ENCODE assay signal across 14 cellular contexts in genomic region chr15:58952751-58953150, GRCh38. TPM values are rescaled to one million over a fixed set of nuclear protein-coding genes. Genes with fewer than 3 reads are reported as not detected.
A peak's percentile ranks its signal among the peaks of the same experiment; 100 is the strongest.
DNase-seq lines count a peak whose midpoint lies in the region; ATAC-seq, FAIRE-seq and TF ChIP-seq lines count a peak whose summit lies in the region.
"Had no signal": no experiment of that assay in that cellular context is flagged by ENCODE, and none has a peak within 500 bp of the region (broad histone marks: within the 10 kb centered on the region; RNA-seq: fewer than 3 reads in every experiment).

No MANE protein-coding gene starts in this region.

- TF ChIP-seq POLR2A in GM12892 (IDR thresholded peaks at IDR 0.05; ENCODE audit: low read depth, low read length) (no peak), GM12878 (IDR thresholded peaks at IDR 0.05; ENCODE audit: low read depth, low read length) (no peak)

- ATAC-seq in GM12878 = no peak
- ATAC-seq in HG02938 (IDR thresholded peaks at IDR 0.05; ENCODE audit: unreplicated experiment) = no peak
- no peak for ATAC-seq in GM19324 (IDR thresholded peaks at IDR 0.05; ENCODE audit: low FRiP score, unreplicated experiment)
- ATAC-seq: body of pancreas had no signal

- no peaks in the 10 kb centered on the region for H3K9me3 ChIP-seq in GM12878 (replicated peaks; ENCODE audit: control insufficient read depth, insufficient read depth, low read length)
- H3K9me3 ChIP-seq: body of pancreas, Caco-2, esophagus muscularis mucosa had no signal

- CTCF ChIA-PET in GM12878 (lab: Yijun Ruan, JAX) = interaction anchor here (0.9 to 7.7 kb wide), 5 partner anchors 16 to 581 kb away, joined by 3 to 51 read pairs (median 6); no protein-coding TSS in a partner anchor

- H3K4me3 ChIP-seq in KMS-11 (IDR thresholded peaks at IDR 0.05; ENCODE audit: insufficient read depth, low read depth, low read length) (no peak overlapping the region), GM12878 (no peak overlapping the region)
- H3K4me3 ChIP-seq: body of pancreas, esophagus muscularis mucosa had no signal

- no peaks in the 10 kb centered on the region for H3K36me3 Mint-ChIP-seq in mesothelial cell of epicardium

- FAIRE-seq in GM12892 (lab: Jason Lieb, UNC) = peak; percentile 67
- no peak for FAIRE-seq in GM12878 (lab: Jason Lieb, UNC)

- H3K36me3 ChIP-seq in KMS-11 (ENCODE audit: insufficient read depth) (no peaks in the 10 kb centered on the region), GM12878 (ENCODE audit: control insufficient read depth in 2 of 2, insufficient read depth in 2 of 2, low read length in 1 of 2) (no peaks in the 10 kb centered on the region)
- H3K36me3 ChIP-seq: esophagus muscularis mucosa had no signal

- H3K79me2 ChIP-seq in KMS-11 (ENCODE audit: insufficient read depth, low read depth) (no peaks in the 10 kb centered on the region), GM12878 (ENCODE audit: control insufficient read depth, insufficient read depth, low read length) (no peaks in the 10 kb centered on the region)

- H3K27me3 Mint-ChIP-seq in mesothelial cell of epicardium (ENCODE audit: low read depth) = no peaks in the 10 kb centered on the region

- H2AFZ ChIP-seq in KMS-11 (ENCODE audit: low read depth) = peak overlapping the region; percentile 51
- H2AFZ ChIP-seq in GM12878 (ENCODE audit: control insufficient read depth, low read depth, low read length) = peak overlapping the region; percentile 67

- in situ Hi-C loops in GM12878 (cut with MboI) = no loop called here

- peak overlapping the region; percentile 10; the same call in 1 of the 2 replicates for H3K27ac ChIP-seq in KMS-11
- H3K27ac ChIP-seq in GM12878 (ENCODE audit: control insufficient read depth, insufficient read depth) = no peak overlapping the region
- H3K27ac ChIP-seq: esophagus muscularis mucosa had no signal

- 0 out of 2 replicates have a peak overlapping the region, but pooled peaks have one; percentile 4 for H3K4me2 ChIP-seq in KMS-11
- 0 out of 2 replicates have a peak overlapping the region, but pooled peaks have one; percentile 2 for H3K4me2 ChIP-seq in GM12878 (ENCODE audit: control insufficient read depth, insufficient read depth)

- TF ChIP-seq RAD21 in GM12878 (IDR thresholded peaks at IDR 0.05; ENCODE audit: insufficient read depth, low read depth, low read length) = no peak

- DNase-seq in GM12892 (ENCODE audit: insufficient read length) = no peak
- DNase-seq in GM12878 (ENCODE audit: low read depth, low spot score) = no peak
- DNase-seq in mesothelial cell of epicardium (ENCODE audit: low spot score in 2 of 2, unreplicated experiment in 2 of 2) = no peak
- no peak for DNase-seq in DMS153 treated with DMSO at 0.1 percent for 48 hours (lab: John Stamatoyannopoulos, UW; ENCODE audit: unreplicated experiment)
- DNase-seq: activated CD4-positive, alpha-beta memory T cell treated with anti-CD3 and anti-CD28 coated beads, Interleukin-2, amount 10 ng/mL, durations not matched to agents 7 days and 5 days; body of pancreas; Caco-2; NCI-H1092 treated with DMSO at 0.1 percent for 48 hours; nephron progenitor cell had no signal

- intact Hi-C loops in GM12878 (cut with micrococcal nuclease; ENCODE audit: unreplicated experiment) = loop anchor here (10.0 kb wide), 1 partner anchor 728 kb away; no protein-coding TSS in a partner anchor

- TF ChIP-seq EP300 in GM12878 (IDR thresholded peaks at IDR 0.05; ENCODE audit: borderline replicate concordance in 1 of 2, control insufficient read depth in 1 of 2, low read depth in 2 of 2, low read length in 2 of 2) = no peak

- TF ChIP-seq CTCF in KMS-11 (conservative IDR thresholded peaks at IDR 0.05; ENCODE audit: low read depth, low read length) = no peak
- TF ChIP-seq CTCF in GM12878 (IDR thresholded peaks at IDR 0.05 in 2 of 3, conservative IDR thresholded peaks at IDR 0.05 in 1 of 3; ENCODE audit: control insufficient read depth in 2 of 3, extremely low read depth in 1 of 3, insufficient read depth in 1 of 3, low read depth in 3 of 3, low read length in 3 of 3) = no peak
- TF ChIP-seq CTCF in mesothelial cell of epicardium (IDR thresholded peaks at IDR 0.05; ENCODE audit: unreplicated experiment) = no peak

- POLR2A ChIA-PET in GM12878 (lab: Charles Lee) = no interaction called here

- peak overlapping the region; percentile 94 for H3K27ac Mint-ChIP-seq in mesothelial cell of epicardium
- H3K27ac Mint-ChIP-seq: activated CD4-positive, alpha-beta memory T cell treated with anti-CD3 and anti-CD28 coated beads, Interleukin-2, amount 10 ng/mL, durations not matched to agents 7 days and 5 days; nephron progenitor cell; T-helper 1 cell treated with Interleukin-12 subunit alpha and Interleukin-12 subunit beta and Interleukin-4 antibody, amounts not matched to agents 30 μg/mL and 1 μg/mL, for 36 hours had no signal

- SMC1A ChIA-PET in GM12878 (lab: Charles Lee; ENCODE audit: uncharacterized antibody, unreplicated experiment) = interaction anchor here (0.6 to 1.6 kb wide), 6 partner anchors 9 to 580 kb away, joined by 3 to 4 read pairs (median 3); no protein-coding TSS in a partner anchor

- H3K9ac ChIP-seq in KMS-11 = no peak overlapping the region
- H3K9ac ChIP-seq in GM12878 (ENCODE audit: control insufficient read depth, insufficient read depth, low read length) = no peak overlapping the region

- no peak overlapping the region for H3K4me3 Mint-ChIP-seq in mesothelial cell of epicardium
- H3K4me3 Mint-ChIP-seq: activated CD4-positive, alpha-beta memory T cell treated with anti-CD3 and anti-CD28 coated beads, Interleukin-2, amount 10 ng/mL, durations not matched to agents 7 days and 5 days; nephron progenitor cell; T-helper 1 cell treated with Interleukin-12 subunit alpha and Interleukin-12 subunit beta and Interleukin-4 antibody, amounts not matched to agents 30 μg/mL and 1 μg/mL, for 36 hours had no signal

- H3K27me3 ChIP-seq in KMS-11 (ENCODE audit: insufficient read depth, low read depth) (no peaks in the 10 kb centered on the region), GM12878 (replicated peaks in 1 of 2; ENCODE audit: control insufficient read depth in 2 of 2, insufficient read depth in 2 of 2, low read length in 1 of 2) (no peaks in the 10 kb centered on the region)
- H3K27me3 ChIP-seq: body of pancreas, esophagus muscularis mucosa had no signal

- H3K4me1 Mint-ChIP-seq in mesothelial cell of epicardium = peaks cover 31% of the 10 kb centered on the region
- H3K4me1 Mint-ChIP-seq: nephron progenitor cell had no signal

- no peaks in the 10 kb centered on the region for H3K9me3 Mint-ChIP-seq in mesothelial cell of epicardium
- H3K9me3 Mint-ChIP-seq: activated CD4-positive, alpha-beta memory T cell treated with anti-CD3 and anti-CD28 coated beads, Interleukin-2, amount 10 ng/mL, durations not matched to agents 7 days and 5 days; nephron progenitor cell; T-helper 1 cell treated with Interleukin-12 subunit alpha and Interleukin-12 subunit beta and Interleukin-4 antibody, amounts not matched to agents 30 μg/mL and 1 μg/mL, for 36 hours had no signal

- BruUV-seq in GM12878 (replicated peaks; lab: Mats Ljungman, UMichigan) = no TSS peak

- H4K20me1 ChIP-seq in KMS-11 (ENCODE audit: insufficient read depth) = no peaks in the 10 kb centered on the region
- no peaks in the 10 kb centered on the region for H4K20me1 ChIP-seq in GM12878 (ENCODE audit: control insufficient read depth, insufficient read depth)

- RAD21 ChIA-PET in GM12878 (lab: Charles Lee; ENCODE audit: unreplicated experiment) = interaction anchor here (1.2 kb wide), 1 partner anchor 275 kb away, joined by 3 read pairs; no protein-coding TSS in a partner anchor

- H3K4me1 ChIP-seq in KMS-11 (ENCODE audit: low read depth, poor library complexity, severe bottlenecking) (peaks cover 22% of the 10 kb centered on the region), GM12878 (ENCODE audit: control insufficient read depth, insufficient read depth, low read length) (peaks cover 10% of the 10 kb centered on the region)

RNA-seq across cellular contexts. Expression of gene SLTM, which starts 19.3 kb away (rescaled TPM):
- 63.7 TPM for polyA plus RNA-seq in GM12892 (2012; ENCODE audit: missing spikeins)
- 293 and 302 TPM in 2 replicates for total RNA-seq in GM12878 (2013; cell fraction: nucleolus; rRNA removed)
- 89.6 and 98.9 TPM in 2 replicates for total RNA-seq in GM12878 (2014; rRNA removed)
- 142 and 152 TPM in 2 replicates for total RNA-seq in GM12878 (2014; rRNA removed; fragmentation: Illumina TruSeq; extraction: Trizol)
- 69.8 and 77.9 TPM in 2 replicates for total RNA-seq in GM12878 (2021)
- polyA plus RNA-seq in GM12878 (2011; ENCODE audit: low read depth) = 60.9 TPM
- 50.5 and 51.0 TPM in 2 replicates for polyA plus RNA-seq in GM12878 (2011; rRNA removed)
- polyA plus RNA-seq in GM12878 (2011; cell fraction: cytosol; rRNA removed) = 26.6 and 28.5 TPM in 2 replicates
- polyA plus RNA-seq in GM12878 (2011; cell fraction: nucleus; rRNA removed) = 79.5 and 134 TPM in 2 replicates
- polyA plus RNA-seq in GM12878 (2012) = 56.8 and 79.3 TPM in 2 replicates
- 129 and 152 TPM in 2 replicates for polyA plus RNA-seq in GM12878 (2014; fragmentation: Illumina TruSeq; extraction: Trizol)
- polyA plus RNA-seq in GM12878 (2014; fragmentation: Nextera tagmentation; extraction: Ambion mirVana) = 10 to 100 TPM; 81.0 to 92.2 TPM
- polyA plus RNA-seq in GM12878 (2014; rRNA removed) = 77.4 and 79.9 TPM in 2 replicates
- 100 to 1,000 TPM; 111 TPM for polyA plus RNA-seq in GM12878 (2016; fragmentation: Nextera tagmentation; extraction: Ambion mirVana)
- 30.9 and 42.7 TPM in 2 replicates for polyA minus RNA-seq in GM12878 (2011; rRNA and poly(A)+ RNA removed)
- 19.5 and 22.7 TPM in 2 replicates for polyA minus RNA-seq in GM12878 (2011; cell fraction: cytosol; rRNA and poly(A)+ RNA removed)
- 59.6 and 115 TPM in 2 replicates for polyA minus RNA-seq in GM12878 (2011; cell fraction: nucleus; rRNA and poly(A)+ RNA removed)
- total RNA-seq in mesothelial cell of epicardium = 111 to 116 TPM (median 111 TPM) in 3 replicates

RNA-seq across cellular contexts. Expression of gene RNF111, which starts 34.7 kb away (rescaled TPM):
- polyA plus RNA-seq in GM12892 (2012; ENCODE audit: missing spikeins) = 13.4 TPM
- 74.1 and 75.7 TPM in 2 replicates for total RNA-seq in GM12878 (2013; cell fraction: nucleolus; rRNA removed)
- total RNA-seq in GM12878 (2014; rRNA removed) (13.1 and 13.8 TPM in 2 replicates), GM12878 (2014; rRNA removed; fragmentation: Illumina TruSeq; extraction: Trizol) (15.1 and 16.8 TPM in 2 replicates), GM12878 (2021) (22.3 and 25.0 TPM in 2 replicates), mesothelial cell of epicardium (41.4 to 43.0 TPM (median 42.0 TPM) in 3 replicates)
- 6.1 TPM for polyA plus RNA-seq in GM12878 (2011; ENCODE audit: low read depth)
- polyA plus RNA-seq in GM12878 (2011; rRNA removed) (30.4 and 34.7 TPM in 2 replicates), GM12878 (2014; fragmentation: Illumina TruSeq; extraction: Trizol) (17.8 and 18.1 TPM in 2 replicates), GM12878 (2014; fragmentation: Nextera tagmentation; extraction: Ambion mirVana) (1 to 10 TPM; 8.6 TPM), GM12878 (2014; rRNA removed) (13.8 and 15.2 TPM in 2 replicates), GM12878 (2016; fragmentation: Nextera tagmentation; extraction: Ambion mirVana) (10 to 100 TPM; 16.3 to 22.0 TPM)
- polyA plus RNA-seq in GM12878 (2011; cell fraction: cytosol; rRNA removed) = 17.3 and 24.5 TPM in 2 replicates
- 28.3 and 34.8 TPM in 2 replicates for polyA plus RNA-seq in GM12878 (2011; cell fraction: nucleus; rRNA removed)
- 8.0 and 15.5 TPM in 2 replicates for polyA plus RNA-seq in GM12878 (2012)
- 90.9 and 109 TPM in 2 replicates for polyA minus RNA-seq in GM12878 (2011; rRNA and poly(A)+ RNA removed)
- 15.5 and 24.2 TPM in 2 replicates for polyA minus RNA-seq in GM12878 (2011; cell fraction: cytosol; rRNA and poly(A)+ RNA removed)
- polyA minus RNA-seq in GM12878 (2011; cell fraction: nucleus; rRNA and poly(A)+ RNA removed) = 48.0 and 72.3 TPM in 2 replicates
